ENCODE assay signal across 1 cellular context in genomic region chr20:64153410-64153809, GRCh38.
TF ChIP-seq lines count a peak whose summit lies in the region.

No MANE protein-coding gene starts in this region.

TF ChIP-seq in HepG2, 621 proteins besides CTCF, POLR2A, EP300 and RAD21 (continued from another document):
- TF ChIP-seq ZNF569 (CRISPR knock-in tag; IDR thresholded peaks at IDR 0.05; ENCODE audit: borderline replicate concordance) (no peak), PHF8 (CRISPR knock-in tag; IDR thresholded peaks at IDR 0.05) (no peak), IKZF1 (IDR thresholded peaks at IDR 0.05) (peak; percentile 87; the same call in 1 of the 2 replicates), ZNF331 (CRISPR knock-in tag; IDR thresholded peaks at IDR 0.05) (no peak), DPF2 (CRISPR knock-in tag; IDR thresholded peaks at IDR 0.05; ENCODE audit: borderline replicate concordance, low read depth) (no peak), ZNF138 (CRISPR knock-in tag; IDR thresholded peaks at IDR 0.05; ENCODE audit: low read depth) (no peak), ZNF646 (CRISPR knock-in tag; IDR thresholded peaks at IDR 0.05) (peak; percentile 94), ZNF878 (CRISPR knock-in tag; IDR thresholded peaks at IDR 0.05) (no peak), SP1 (IDR thresholded peaks at IDR 0.05) (0 out of 2 replicates have a peak, but pooled peaks have one; percentile 8), SP1 (CRISPR knock-in tag; IDR thresholded peaks at IDR 0.05) (no peak), NCOA2 (CRISPR knock-in tag; IDR thresholded peaks at IDR 0.05) (no peak), ZNF800 (CRISPR knock-in tag; IDR thresholded peaks at IDR 0.05) (no peak), CREBL2 (CRISPR knock-in tag; IDR thresholded peaks at IDR 0.05; ENCODE audit: borderline replicate concordance) (no peak)
TF ChIP-seq in HepG2: peak in this region for 10.
